14 cellular contexts compared by ENCODE assay signal in the genomic region with DNA sequence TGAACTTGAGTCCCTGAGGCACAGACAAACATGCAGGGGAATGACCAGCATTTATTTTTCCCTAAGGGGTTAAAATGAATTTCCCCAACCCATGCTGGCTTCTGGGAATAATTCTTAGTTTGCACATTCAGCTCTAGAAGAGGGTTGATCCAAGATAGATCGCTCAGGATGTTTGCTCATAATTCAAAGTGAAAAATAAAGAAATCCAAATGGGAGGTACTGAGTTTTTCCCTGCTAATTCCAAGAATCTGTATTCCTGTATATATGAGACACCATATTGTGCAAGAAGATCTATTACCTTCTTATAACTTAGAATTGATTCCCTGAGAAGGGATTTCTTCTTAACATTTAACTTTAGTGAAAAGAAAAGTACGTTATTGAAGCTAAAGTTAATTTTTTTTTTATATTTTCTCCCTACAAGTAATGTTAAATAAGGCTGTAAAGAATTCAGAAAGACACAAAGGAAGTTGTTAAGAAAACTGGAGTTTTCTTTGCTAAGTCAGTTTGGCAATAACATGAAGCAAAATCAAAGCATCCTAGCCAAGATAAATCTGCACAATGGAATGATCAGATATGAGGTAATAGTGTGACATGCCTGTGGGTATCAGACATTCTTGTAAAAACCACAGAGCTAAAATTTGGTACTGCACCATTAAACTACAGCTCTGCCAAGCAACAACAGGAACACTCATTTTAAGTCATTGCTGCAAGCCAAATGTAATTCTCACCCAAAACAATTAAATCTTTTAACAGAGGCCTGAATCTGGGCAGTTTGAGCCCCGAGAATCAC.
DNase-seq lines count a peak whose midpoint lies in the region; ATAC-seq and TF ChIP-seq lines count a peak whose summit lies in the region.
"Had no signal": no experiment of that assay in that cellular context is flagged by ENCODE, and none has a peak within 500 bp of the region (broad histone marks: within the 10 kb centered on the region; RNA-seq: fewer than 3 reads in every experiment).

No MANE protein-coding gene starts in this region.

- H3K27ac Mint-ChIP-seq in nephron, result peak overlapping the region; percentile 45 to 59 (median 55)
- H3K27ac Mint-ChIP-seq: T-helper 1 cell treated with Interleukin-12 subunit alpha and Interleukin-12 subunit beta and Interleukin-4 antibody, amounts not matched to agents 30 μg/mL and 1 μg/mL, for 36 hours had no signal

- H3K4me1 Mint-ChIP-seq in nephron, result peaks cover 39% of the 10 kb centered on the region

- H3K27me3 Mint-ChIP-seq in nephron (ENCODE audit: low read depth), result no peaks in the 10 kb centered on the region

- no peak overlapping the region for H3K4me3 Mint-ChIP-seq in nephron
- H3K4me3 Mint-ChIP-seq: T-helper 1 cell treated with Interleukin-12 subunit alpha and Interleukin-12 subunit beta and Interleukin-4 antibody, amounts not matched to agents 30 μg/mL and 1 μg/mL, for 36 hours had no signal

- H3K9me3 Mint-ChIP-seq in nephron, result no peaks in the 10 kb centered on the region
- H3K9me3 Mint-ChIP-seq: T-helper 1 cell treated with Interleukin-12 subunit alpha and Interleukin-12 subunit beta and Interleukin-4 antibody, amounts not matched to agents 30 μg/mL and 1 μg/mL, for 36 hours had no signal

- H3K36me3 ChIP-seq in thyroid gland, result no peaks in the 10 kb centered on the region
- H3K36me3 ChIP-seq: colonic mucosa had no signal

- intact Hi-C loops in thyroid gland (cut with DNase I), result loop anchor here (10.0 kb wide), 1 partner anchor 1213 kb away; no protein-coding TSS in a partner anchor

- ATAC-seq in GM21619 (IDR thresholded peaks at IDR 0.05; ENCODE audit: unreplicated experiment), result no peak

- no peak overlapping the region for H3K27ac ChIP-seq in thyroid gland
- H3K27ac ChIP-seq: colonic mucosa, HL-60 had no signal

- DNase-seq in Daoy (ENCODE audit: low read depth), result peak; percentile 76
- peak; percentile 30 for DNase-seq in OCI-M1 (lab: John Stamatoyannopoulos, UW)
- DNase-seq in choroid plexus epithelial cell (ENCODE audit: low read depth), result peak; percentile 97
- DNase-seq in KG1 (lab: John Stamatoyannopoulos, UW), result no peak
- DNase-seq in activated gamma-delta T cell treated with Interleukin-2 at 50 U/mL for 16 hours, result no peak
- DNase-seq in thyroid gland, result no peak
- DNase-seq: activated CD8-positive, alpha-beta memory T cell treated with anti-CD3 and anti-CD28 coated beads, Interleukin-2, amount 50 U/mL, for 4 hours; colonic mucosa; NCI-H2171; occipital lobe had no signal

- peaks cover 0 to 8% of the 10 kb centered on the region in 2 donors for H3K4me1 ChIP-seq in thyroid gland
- H3K4me1 ChIP-seq: colonic mucosa had no signal

- 54 to 78% methylated on average over 3 of the region's 3 CpGs for WGBS in thyroid gland, 2 donors

- TF ChIP-seq POLR2A in thyroid gland (IDR thresholded peaks at IDR 0.05), result no peak

- H3K27me3 ChIP-seq in thyroid gland, result no peaks in the 10 kb centered on the region
- H3K27me3 ChIP-seq: colonic mucosa had no signal

- peaks cover 83% of the 10 kb centered on the region for H3K36me3 Mint-ChIP-seq in nephron (ENCODE audit: low read depth)

- no peaks in the 10 kb centered on the region for H3K9me3 ChIP-seq in thyroid gland
- H3K9me3 ChIP-seq: colonic mucosa had no signal

- TF ChIP-seq CTCF in choroid plexus epithelial cell (conservative IDR thresholded peaks at IDR 0.05; ENCODE audit: low read depth, low read length), result no peak
- TF ChIP-seq CTCF in nephron (IDR thresholded peaks at IDR 0.05; ENCODE audit: unreplicated experiment in 3 of 3), result no peak
- no peak for TF ChIP-seq CTCF in thyroid gland (IDR thresholded peaks at IDR 0.05)

- H3K4me3 ChIP-seq in choroid plexus epithelial cell (ENCODE audit: low read depth, low read length) (no peak overlapping the region), thyroid gland (replicated peaks in 1 of 3) (no peak overlapping the region)
- H3K4me3 ChIP-seq: colonic mucosa had no signal

Comparison
In these comparisons a context has a peak if more than half of its experiments do, and no peak if none do; other contexts are left out.
1. DNase-seq: peak in Daoy (single experiment), OCI-M1 (single experiment) and choroid plexus epithelial cell (single experiment); none in KG1 (single experiment), activated gamma-delta T cell treated with Interleukin-2 at 50 U/mL for 16 hours (single experiment) and thyroid gland (0 of 2).